In the genomic region with DNA sequence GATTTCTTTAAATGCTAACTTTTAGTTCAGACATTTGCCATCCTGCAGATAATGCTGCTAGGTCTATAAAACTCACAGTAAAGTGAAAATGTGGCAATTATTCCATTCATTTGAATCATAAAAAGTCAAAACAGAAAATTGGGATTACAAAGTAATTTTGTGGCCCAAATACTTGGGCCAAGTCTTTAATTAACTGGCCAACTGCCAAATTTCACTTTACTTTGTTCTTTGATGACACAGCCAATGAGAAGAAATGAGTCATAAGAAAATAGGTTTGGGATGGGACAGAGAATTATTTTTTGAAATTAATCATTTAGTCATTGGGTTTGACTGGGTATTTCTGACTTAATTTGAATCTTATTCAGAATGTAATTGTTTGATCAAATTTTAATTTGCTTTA, we compare ENCODE assay signal across 17 cellular contexts.
DNase-seq lines count a peak whose midpoint lies in the region; ATAC-seq and TF ChIP-seq lines count a peak whose summit lies in the region.
"Had no signal": no experiment of that assay in that cellular context is flagged by ENCODE, and none has a peak within 500 bp of the region (broad histone marks: within the 10 kb centered on the region; RNA-seq: fewer than 3 reads in every experiment).

No MANE protein-coding gene starts in this region.

- no peak overlapping the region for H3K4me3 Mint-ChIP-seq in brain
- H3K4me3 Mint-ChIP-seq in progenitor cell of endocrine pancreas (ENCODE audit: low read depth) = no peak overlapping the region
- H3K4me3 Mint-ChIP-seq: naive thymus-derived CD4-positive, alpha-beta T cell; T-helper 1 cell treated with Interleukin-12 subunit alpha and Interleukin-12 subunit beta and Interleukin-4 antibody, amounts not matched to agents 30 μg/mL and 1 μg/mL, for 36 hours had no signal

- H3K36me3 Mint-ChIP-seq in brain (peaks cover 67% of the 10 kb centered on the region), progenitor cell of endocrine pancreas (ENCODE audit: insufficient read depth) (peaks cover 8% of the 10 kb centered on the region)

- H3K4me1 Mint-ChIP-seq in brain = peaks cover 21% of the 10 kb centered on the region
- H3K4me1 Mint-ChIP-seq in progenitor cell of endocrine pancreas (ENCODE audit: low read depth) = peaks cover 2% of the 10 kb centered on the region

- H3K27me3 Mint-ChIP-seq in brain = no peaks in the 10 kb centered on the region
- H3K27me3 Mint-ChIP-seq in progenitor cell of endocrine pancreas = no peaks in the 10 kb centered on the region
- H3K27me3 Mint-ChIP-seq: naive thymus-derived CD4-positive, alpha-beta T cell had no signal

- peaks cover 0 to 9% (median 6%) of the 10 kb centered on the region in 5 experiments for H3K9me3 Mint-ChIP-seq in brain
- peaks cover 3% of the 10 kb centered on the region for H3K9me3 Mint-ChIP-seq in progenitor cell of endocrine pancreas (ENCODE audit: low read depth)

- H3K27ac Mint-ChIP-seq in brain (peak overlapping the region in 3 of 5 experiments; percentile 45 to 76 (median 57)), progenitor cell of endocrine pancreas (no peak overlapping the region)
- H3K27ac Mint-ChIP-seq: T-helper 1 cell treated with Interleukin-12 subunit alpha and Interleukin-12 subunit beta and Interleukin-4 antibody, amounts not matched to agents 30 μg/mL and 1 μg/mL, for 36 hours had no signal

- DNase-seq in EL (peak; percentile 33), NCI-H446 (lab: John Stamatoyannopoulos, UW) (peak; percentile 63 to 67), kidney tubule cell (ENCODE audit: low spot score) (peak; percentile 33), progenitor cell of endocrine pancreas (ENCODE audit: low spot score, unreplicated experiment) (no peak)
- no peak for DNase-seq in stimulated activated CD4-positive, alpha-beta T cell treated with anti-CD3 and anti-CD28 coated beads, Interleukin-2, amount 100 ng/mL, for 24 hours
- DNase-seq: activated CD4-positive, CD25-positive, alpha-beta regulatory T cell; Calu3; glutamatergic neuron; KBM-7; lower lobe of right lung; naive thymus-derived CD4-positive, alpha-beta T cell; NCI-H1092 treated with DMSO at 0.1 percent for 48 hours; NCI-H2107; small intestine had no signal

- TF ChIP-seq CTCF in brain (conservative IDR thresholded peaks at IDR 0.05) (no peak), progenitor cell of endocrine pancreas (IDR thresholded peaks at IDR 0.05; ENCODE audit: unreplicated experiment) (no peak)

- ATAC-seq in GM21447 (IDR thresholded peaks at IDR 0.05; ENCODE audit: unreplicated experiment) = no peak
- ATAC-seq: lower lobe of right lung; naive thymus-derived CD4-positive, alpha-beta T cell had no signal

Comparison
In these comparisons a context has a peak if more than half of its experiments do, and no peak if none do; other contexts are left out.
1. DNase-seq: peak in EL (single experiment), NCI-H446 (2 of 2) and kidney tubule cell (single experiment); none in stimulated activated CD4-positive, alpha-beta T cell treated with anti-CD3 and anti-CD28 coated beads, Interleukin-2, amount 100 ng/mL, for 24 hours (0 of 2) and progenitor cell of endocrine pancreas (single experiment).